13 cellular contexts compared by ENCODE assay signal in the genomic region with DNA sequence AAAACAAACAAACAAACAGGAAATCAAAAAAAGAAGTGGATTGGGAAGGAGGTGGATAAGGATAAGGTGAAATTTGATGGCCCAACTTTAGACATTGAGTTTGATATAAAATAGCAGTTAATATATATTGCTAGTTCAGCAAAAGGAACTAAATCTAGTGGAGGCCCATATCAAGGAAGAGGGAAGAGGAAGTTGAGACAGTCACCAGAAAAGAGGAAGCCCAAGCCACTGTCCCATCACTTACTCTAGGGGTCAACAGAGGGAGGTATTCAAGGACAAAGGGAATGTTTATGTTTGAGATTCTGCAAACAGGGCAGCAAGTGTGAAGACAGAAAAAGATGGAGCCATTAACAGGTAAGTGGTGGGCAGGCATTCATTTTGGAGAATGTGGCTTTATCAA. TPM values are rescaled to one million over a fixed set of nuclear protein-coding genes. Genes with fewer than 3 reads are reported as not detected.
DNase-seq lines count a peak whose midpoint lies in the region; ATAC-seq and TF ChIP-seq lines count a peak whose summit lies in the region.
"Had no signal": no experiment of that assay in that cellular context is flagged by ENCODE, and none has a peak within 500 bp of the region (broad histone marks: within the 10 kb centered on the region; RNA-seq: fewer than 3 reads in every experiment).

No MANE protein-coding gene starts in this region.

- intact Hi-C loops in left ventricle myocardium inferior (cut with micrococcal nuclease) = no loop called here
- intact Hi-C loops in heart right ventricle (cut with DNase I) = loop anchor here in 1 of 10 donors (10.0 kb wide), 1 partner anchor 62 kb away; a partner anchor contains a TSS
- intact Hi-C loops in colonic mucosa (cut with DNase I) = no loop called here

- no peak overlapping the region for H3K4me3 ChIP-seq in left ventricle myocardium inferior
- H3K4me3 ChIP-seq in heart right ventricle = no peak overlapping the region
- H3K4me3 ChIP-seq in colonic mucosa = no peak overlapping the region
- H3K4me3 ChIP-seq: HAP-1 had no signal

- no peak for DNase-seq in left ventricle myocardium inferior
- no peak for DNase-seq in heart right ventricle
- peak; percentile 67 for DNase-seq in SIG-M5 (lab: John Stamatoyannopoulos, UW)
- no peak for DNase-seq in colonic mucosa
- no peak for DNase-seq in ecto neural progenitor cell (ENCODE audit: low spot score)
- no peak for DNase-seq in NCI-H1436 treated with DMSO at 0.1 percent for 48 hours (lab: John Stamatoyannopoulos, UW)
- DNase-seq in UCSD-AML1 (lab: John Stamatoyannopoulos, UW; ENCODE audit: unreplicated experiment) = no peak
- DNase-seq: activated T-cell treated with anti-CD3 and anti-CD28 coated beads, Interleukin-2, amount 50 U/mL, for 1 hour; cerebellar nuclear complex; NCI-H510A; stimulated activated naive CD4-positive, alpha-beta T cell treated with Interleukin-2 at 50 U/mL for 16 hours had no signal

- peak overlapping the region; percentile 33 for H3K27ac ChIP-seq in left ventricle myocardium inferior (replicated peaks)
- H3K27ac ChIP-seq in heart right ventricle = peak overlapping the region in 1 of 10 donors; percentile 70
- peak overlapping the region; percentile 75 for H3K27ac ChIP-seq in colonic mucosa

- ATAC-seq in heart right ventricle (no peak), GM21786 (IDR thresholded peaks at IDR 0.05; ENCODE audit: unreplicated experiment) (no peak)

- TF ChIP-seq CTCF in left ventricle myocardium inferior (IDR thresholded peaks at IDR 0.05; ENCODE audit: borderline replicate concordance) = no peak
- TF ChIP-seq CTCF in heart right ventricle (IDR thresholded peaks at IDR 0.05) = no peak
- no peak for TF ChIP-seq CTCF in colonic mucosa (IDR thresholded peaks at IDR 0.05)

- H3K9me3 ChIP-seq in left ventricle myocardium inferior (replicated peaks) (no peaks in the 10 kb centered on the region), heart right ventricle (no peaks in the 10 kb centered on the region), colonic mucosa (no peaks in the 10 kb centered on the region)
- H3K9me3 ChIP-seq: HAP-1 had no signal

- H3K9ac ChIP-seq in colonic mucosa (ENCODE audit: low read depth in 2 of 2, low read length in 2 of 2) = no peak overlapping the region

- H3K4me1 ChIP-seq in left ventricle myocardium inferior = peaks cover 32% of the 10 kb centered on the region
- peaks cover 8 to 83% (median 22%) of the 10 kb centered on the region in 9 donors for H3K4me1 ChIP-seq in heart right ventricle
- peaks cover 34% of the 10 kb centered on the region for H3K4me1 ChIP-seq in colonic mucosa

- H3K36me3 ChIP-seq in left ventricle myocardium inferior (peaks cover 37% of the 10 kb centered on the region), heart right ventricle (peaks cover 0 to 67% (median 32%) of the 10 kb centered on the region in 9 donors), colonic mucosa (no peaks in the 10 kb centered on the region)

- no peaks in the 10 kb centered on the region for H3K27me3 ChIP-seq in left ventricle myocardium inferior (ENCODE audit: low read depth)
- H3K27me3 ChIP-seq in heart right ventricle = no peaks in the 10 kb centered on the region
- no peaks in the 10 kb centered on the region for H3K27me3 ChIP-seq in colonic mucosa

RNA-seq across cellular contexts. Expression of a gene that starts 3.7 kb away (rescaled TPM):
- total RNA-seq in left ventricle myocardium inferior (100 TPM), heart right ventricle (100 to 1,000 TPM in 1 of 10 donors, 10 to 100 TPM in 9; 72.3 to 102 (median 88.5) TPM), colonic mucosa (100 to 1,000 TPM; 230 to 268 TPM)
- polyA plus RNA-seq in heart right ventricle = 100 to 1,000 TPM; 147 to 210 TPM

RNA-seq across cellular contexts. Expression of a gene that starts 6.1 kb away (rescaled TPM):
- total RNA-seq in left ventricle myocardium inferior (7.1 TPM), heart right ventricle (10 to 100 TPM in 1 of 10 donors, 1 to 10 TPM in 9; 3.9 to 10.8 (median 7.6) TPM), colonic mucosa (10 to 100 TPM; 40.3 to 69.5 TPM)
- polyA plus RNA-seq in heart right ventricle = 10 to 100 TPM in 1 of 2 donors, 1 to 10 TPM in 1; 7.8 to 17.5 TPM

RNA-seq across cellular contexts. Expression of a gene that starts 16.0 kb away (rescaled TPM):
- total RNA-seq in left ventricle myocardium inferior = 1.5 TPM
- total RNA-seq in heart right ventricle = 1 to 10 TPM in 9 of 10 donors, under 1 TPM in 1; 1.00 to 3.1 (median 1.5) TPM
- polyA plus RNA-seq in heart right ventricle = 1 to 10 TPM; 1.1 to 1.6 TPM
- 10 to 100 TPM in 1 of 2 donors, 1 to 10 TPM in 1; 5.2 to 11.6 TPM for total RNA-seq in colonic mucosa

RNA-seq across cellular contexts. Expression of a gene that starts 24.8 kb away (rescaled TPM):
- total RNA-seq in left ventricle myocardium inferior = 0.25 TPM
- 1 to 10 TPM in 1 of 10 donors, under 1 TPM in 7, not detected in 2; 0.11 to 1.1 (median 0.50) TPM for total RNA-seq in heart right ventricle
- under 1 TPM; 0.51 TPM for polyA plus RNA-seq in heart right ventricle
- total RNA-seq in colonic mucosa = 1 to 10 TPM; 4.0 to 7.6 TPM

RNA-seq across cellular contexts. Expression of a gene that starts 25.3 kb away (rescaled TPM):
- 0.74 TPM for total RNA-seq in left ventricle myocardium inferior
- total RNA-seq in heart right ventricle = 1 to 10 TPM in 3 of 10 donors, under 1 TPM in 6, not detected in 1; 0.32 to 1.5 (median 0.47) TPM
- polyA plus RNA-seq in heart right ventricle = under 1 TPM; 0.13 to 0.66 TPM
- 1 to 10 TPM; 1.4 to 3.8 TPM for total RNA-seq in colonic mucosa
